ENCODE assay signal across 8 cellular contexts in the genomic region with DNA sequence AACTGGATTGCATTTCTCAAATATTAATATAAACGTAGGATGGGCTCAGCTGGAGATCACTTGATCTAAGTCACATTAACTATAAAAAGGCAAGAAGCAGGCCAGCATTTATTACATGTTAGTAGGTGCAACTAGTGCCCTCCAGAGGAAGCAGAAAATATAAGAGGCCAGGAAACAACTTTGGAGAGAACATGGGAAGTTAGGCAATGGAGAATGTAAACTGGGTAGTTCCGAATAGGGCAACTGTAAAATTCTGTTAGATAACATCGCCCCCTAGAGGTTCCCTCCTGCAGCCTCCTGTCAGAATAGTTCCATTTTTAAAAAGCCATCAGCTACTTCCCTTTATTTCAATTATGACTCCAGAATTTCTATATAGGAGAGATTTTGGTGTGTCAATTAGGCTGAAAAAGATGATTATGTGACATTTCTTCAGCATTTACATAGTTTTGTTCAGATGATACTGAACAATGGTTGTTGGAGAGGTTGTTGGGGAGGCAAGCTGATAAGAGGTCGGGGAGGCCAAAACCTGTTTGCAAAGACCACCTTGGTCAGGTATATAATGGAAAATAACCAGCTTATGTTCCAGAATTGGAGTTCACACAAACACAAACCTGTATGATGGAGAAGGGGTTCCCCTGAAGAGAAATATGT. TPM values are rescaled to one million over a fixed set of nuclear protein-coding genes. Genes with fewer than 3 reads are reported as not detected.
DNase-seq lines count a peak whose midpoint lies in the region; ATAC-seq, FAIRE-seq and TF ChIP-seq lines count a peak whose summit lies in the region.

No MANE protein-coding gene starts in this region.

- H3K9me3 ChIP-seq in H1 (ENCODE audit: insufficient read depth in 2 of 2, low read depth in 1 of 2, low read length in 1 of 2): no peaks in the 10 kb centered on the region

- H3K18ac ChIP-seq in H1 (ENCODE audit: extremely low read depth, low read length) (no peak overlapping the region), mesendoderm (ENCODE audit: low read length) (no peak overlapping the region)

- H3K4me3 Mint-ChIP-seq in activated CD4-positive, alpha-beta T cell treated with anti-CD3 and anti-CD28 coated beads for 36 hours: no peak overlapping the region

- H3K4me1 ChIP-seq in H1 (replicated peaks in 1 of 4; ENCODE audit: control insufficient read depth in 3 of 4, insufficient read depth in 4 of 4, low read length in 3 of 4) (no peaks in the 10 kb centered on the region), mesendoderm (ENCODE audit: control insufficient read depth, low read depth, low read length) (no peaks in the 10 kb centered on the region)

- H4K91ac ChIP-seq in H1 (replicated peaks; ENCODE audit: insufficient read length, low read length): no peak overlapping the region

- no peak overlapping the region for H4K8ac ChIP-seq in H1 (ENCODE audit: extremely low read depth, insufficient read depth, low read length)
- no peak overlapping the region for H4K8ac ChIP-seq in mesendoderm (ENCODE audit: low read depth, low read length)

- no peak overlapping the region for H2AFZ ChIP-seq in H1 (ENCODE audit: low read length)

- DNase-seq in BJ (ENCODE audit: low read depth): peak; percentile 65
- peak; percentile 91 for DNase-seq in NCI-H510A treated with DMSO at 0.1 percent for 48 hours (lab: John Stamatoyannopoulos, UW)
- peak; percentile 63 for DNase-seq in activated CD4-positive, alpha-beta T cell treated with anti-CD3 and anti-CD28 coated beads for 36 hours
- DNase-seq in H1 (ENCODE audit: low read depth in 1 of 2, low spot score in 2 of 2): peak; percentile 46 to 50
- DNase-seq in mesendoderm: peak; percentile 94
- peak in 5 of 6 experiments; percentile 2 to 59 (median 8) for DNase-seq in stimulated activated naive CD4-positive, alpha-beta T cell (lab: John Stamatoyannopoulos, UW)

- TF ChIP-seq CTCF in BJ (IDR thresholded peaks at IDR 0.05; ENCODE audit: insufficient read depth, low read depth, low read length) (peak; percentile 82), H1 (IDR thresholded peaks at IDR 0.05; ENCODE audit: control extremely low read depth in 1 of 3, insufficient read depth in 1 of 3, low read depth in 1 of 3, low read length in 3 of 3) (peak in 2 of 3 experiments; percentile 82 to 84; a peak in 3 of 4 replicates)

- H3K23ac ChIP-seq in H1 (ENCODE audit: insufficient read length) (no peak overlapping the region), mesendoderm (ENCODE audit: low read length) (no peak overlapping the region)

- H4K5ac ChIP-seq in H1 (ENCODE audit: insufficient read length, low read depth, low read length): no peak overlapping the region
- H4K5ac ChIP-seq in mesendoderm (ENCODE audit: low read length): no peak overlapping the region

- H3K36me3 ChIP-seq in BJ (ENCODE audit: control insufficient read depth, insufficient read depth, low read length) (no peaks in the 10 kb centered on the region), H1 (ENCODE audit: control insufficient read depth in 2 of 4, insufficient read depth in 4 of 4, low read length in 3 of 4) (no peaks in the 10 kb centered on the region), mesendoderm (ENCODE audit: control insufficient read depth, insufficient read depth, low read length) (no peaks in the 10 kb centered on the region)

- H2BK15ac ChIP-seq in H1 (ENCODE audit: low read length) (no peak overlapping the region), mesendoderm (replicated peaks; ENCODE audit: low read depth) (no peak overlapping the region)

- no peak overlapping the region for H3K14ac ChIP-seq in H1 (ENCODE audit: insufficient read length)

- no peak overlapping the region for H3K27ac Mint-ChIP-seq in activated CD4-positive, alpha-beta T cell treated with anti-CD3 and anti-CD28 coated beads for 36 hours

- no peak overlapping the region for H2BK12ac ChIP-seq in H1 (ENCODE audit: low read depth, low read length)

- peak; percentile 77 for ATAC-seq in GM19023 (IDR thresholded peaks at IDR 0.05; ENCODE audit: unreplicated experiment)
- peak; percentile 50 for ATAC-seq in HG03558 (IDR thresholded peaks at IDR 0.05; ENCODE audit: extremely low read depth, unreplicated experiment)
- peak; percentile 85 for ATAC-seq in activated CD4-positive, alpha-beta T cell treated with anti-CD3 and anti-CD28 coated beads for 36 hours

- H3K23me2 ChIP-seq in H1 (ENCODE audit: low read depth, low read length): no peaks in the 10 kb centered on the region

- FAIRE-seq in H1 (lab: Jason Lieb, UNC): peak; percentile 68

- no peaks in the 10 kb centered on the region for H3K79me1 ChIP-seq in H1 (ENCODE audit: low read depth, low read length)
- no peaks in the 10 kb centered on the region for H3K79me1 ChIP-seq in mesendoderm (ENCODE audit: low read length)

- TF ChIP-seq EP300 in H1 (IDR thresholded peaks at IDR 0.05; ENCODE audit: borderline replicate concordance in 1 of 2, low read depth in 2 of 2, low read length in 2 of 2): no peak

- H2AK5ac ChIP-seq in H1 (ENCODE audit: low read depth, low read length): no peak overlapping the region
- H2AK5ac ChIP-seq in mesendoderm (ENCODE audit: low read length): no peak overlapping the region

- peaks cover 32% of the 10 kb centered on the region for H3K4me1 Mint-ChIP-seq in activated CD4-positive, alpha-beta T cell treated with anti-CD3 and anti-CD28 coated beads for 36 hours

- H3K4me2 ChIP-seq in H1 (ENCODE audit: insufficient read depth in 1 of 2, low read depth in 2 of 2, low read length in 2 of 2) (no peak overlapping the region), mesendoderm (ENCODE audit: low read length) (no peak overlapping the region)

- H3K9me3 Mint-ChIP-seq in activated CD4-positive, alpha-beta T cell treated with anti-CD3 and anti-CD28 coated beads for 36 hours (ENCODE audit: low read depth): no peaks in the 10 kb centered on the region

- H3K4ac ChIP-seq in H1 (replicated peaks; ENCODE audit: insufficient read length, low read depth, low read length): no peak overlapping the region
- no peak overlapping the region for H3K4ac ChIP-seq in mesendoderm (ENCODE audit: low read depth, low read length)

- WGBS in H1 (ENCODE audit: extremely low coverage in 1 of 2, insufficient coverage in 1 of 2, insufficient read length in 1 of 2, insufficient replicate concordance in 2 of 2, low coverage in 1 of 2, low lambda C conversion rate in 2 of 2, missing lambda C conversion rate in 1 of 2), 2 experiments: 37% methylated on average over 4 of the region's 4 CpGs; no CpG with 5 or more reads in 1 of the 2 experiments
- no CpG with 5 or more reads among the region's 4 CpGs for WGBS in mesendoderm (ENCODE audit: extremely low coverage, insufficient coverage, low lambda C conversion rate)

- no peak overlapping the region for H2BK20ac ChIP-seq in H1 (ENCODE audit: low read length)

- intact Hi-C loops in activated CD4-positive, alpha-beta T cell treated with anti-CD3 and anti-CD28 coated beads for 36 hours (cut with DNase I, micrococcal nuclease): loop anchor here (1.0 to 10.0 kb wide), 9 partner anchors 77 to 481 kb away; a partner anchor contains a TSS

- CTCF ChIA-PET in BJ (lab: Yijun Ruan, JAX) (interaction anchor here (0.5 to 3.7 kb wide), 53 partner anchors 13 to 669 kb away, joined by 3 to 37 read pairs (median 3); a partner anchor contains a TSS), H1 (lab: Charles Lee; ENCODE audit: partially characterized antibody) (interaction anchor here (0.6 to 3.0 kb wide), 58 partner anchors 8 to 326 kb away, joined by 3 to 46 read pairs (median 4); a partner anchor contains a TSS)
- CTCF ChIA-PET in activated CD4-positive, alpha-beta T cell treated with anti-CD3 and anti-CD28 coated beads for 36 hours (lab: Charles Lee): interaction anchor here (0.5 to 4.0 kb wide), 56 partner anchors 12 to 481 kb away, joined by 3 to 35 read pairs (median 4); a partner anchor contains a TSS

- H2BK120ac ChIP-seq in H1 (replicated peaks; ENCODE audit: low read depth, low read length): no peak overlapping the region
- no peak overlapping the region for H2BK120ac ChIP-seq in mesendoderm (ENCODE audit: low read depth, low read length)

- H3K4me3 ChIP-seq in BJ (ENCODE audit: low read depth, low read length): no peak overlapping the region
- H3K4me3 ChIP-seq in H1 (ENCODE audit: extremely low read depth in 1 of 4, insufficient read depth in 2 of 4, low read depth in 3 of 4, low read length in 4 of 4): no peak overlapping the region
- no peak overlapping the region for H3K4me3 ChIP-seq in mesendoderm (ENCODE audit: low read length)

- no peak for TF ChIP-seq POLR2A in H1 (IDR thresholded peaks at IDR 0.05; ENCODE audit: control extremely low read depth in 1 of 2, low read depth in 2 of 2, low read length in 2 of 2)

- no peak overlapping the region for H3K9ac ChIP-seq in H1 (replicated peaks in 1 of 4; ENCODE audit: extremely low read depth in 1 of 4, low read depth in 3 of 4, low read length in 3 of 4)
- no peak overlapping the region for H3K9ac ChIP-seq in mesendoderm (ENCODE audit: low read length)

- peak; percentile 88 to 91 for TF ChIP-seq RAD21 in H1 (IDR thresholded peaks at IDR 0.05 in 1 of 2, conservative IDR thresholded peaks at IDR 0.05 in 1 of 2; ENCODE audit: low read depth in 2 of 2, low read length in 2 of 2)

- peaks cover 15% of the 10 kb centered on the region for H3K36me3 Mint-ChIP-seq in activated CD4-positive, alpha-beta T cell treated with anti-CD3 and anti-CD28 coated beads for 36 hours (ENCODE audit: low read depth)

- no peak overlapping the region for H3K56ac ChIP-seq in H1 (replicated peaks; ENCODE audit: insufficient read length, low read depth, low read length)
- H3K56ac ChIP-seq in mesendoderm (ENCODE audit: low read length): peak overlapping the region; percentile 8

- POLR2A ChIA-PET in BJ (lab: Charles Lee) (no interaction called here), H1 (lab: Charles Lee; ENCODE audit: partially characterized antibody) (interaction anchor here (0.7 to 1.0 kb wide), 2 partner anchors 269 to 274 kb away, joined by 3 read pairs; a partner anchor contains a TSS)
- POLR2A ChIA-PET in activated CD4-positive, alpha-beta T cell treated with anti-CD3 and anti-CD28 coated beads for 36 hours (lab: Charles Lee): interaction anchor here (0.6 kb wide), 1 partner anchor 278 kb away, joined by 8 read pairs; no protein-coding TSS in a partner anchor

- H3K27me3 Mint-ChIP-seq in activated CD4-positive, alpha-beta T cell treated with anti-CD3 and anti-CD28 coated beads for 36 hours: no peaks in the 10 kb centered on the region

- no peak overlapping the region for H3K27ac ChIP-seq in H1 (ENCODE audit: low read depth, low read length)
- H3K27ac ChIP-seq in mesendoderm (ENCODE audit: low read depth, low read length): no peak overlapping the region

- no peaks in the 10 kb centered on the region for H3K27me3 ChIP-seq in BJ (ENCODE audit: control insufficient read depth, insufficient read depth, low read length)
- H3K27me3 ChIP-seq in H1 (replicated peaks in 1 of 4; ENCODE audit: control insufficient read depth in 3 of 4, extremely low read depth in 1 of 4, insufficient read depth in 3 of 4, low read length in 3 of 4): peaks cover 0 to 1% (median 0%) of the 10 kb centered on the region in 4 experiments; a peak in 1 of 7 replicates
- H3K27me3 ChIP-seq in mesendoderm (ENCODE audit: insufficient read depth, low read length, poor library complexity): no peaks in the 10 kb centered on the region

- no peaks in the 10 kb centered on the region for H4K20me1 ChIP-seq in H1 (replicated peaks in 1 of 2; ENCODE audit: control insufficient read depth in 1 of 2, insufficient read depth in 2 of 2, low read length in 2 of 2)

- H3K79me2 ChIP-seq in H1 (ENCODE audit: control insufficient read depth in 1 of 2, insufficient read depth in 2 of 2, low read length in 2 of 2): no peaks in the 10 kb centered on the region
- no peaks in the 10 kb centered on the region for H3K79me2 ChIP-seq in mesendoderm (ENCODE audit: control insufficient read depth, insufficient read depth, low read length)

- no peak overlapping the region for H2BK5ac ChIP-seq in H1 (ENCODE audit: low read depth, low read length)
- no peak overlapping the region for H2BK5ac ChIP-seq in mesendoderm (ENCODE audit: low read length)

RNA-seq across cellular contexts. Expression of a gene that starts 22.4 kb away (rescaled TPM):
- 0.29 and 0.43 TPM in 2 replicates for polyA plus RNA-seq in BJ (2011; rRNA removed)
- 0.10 and 0.28 TPM in 2 replicates for polyA minus RNA-seq in BJ (2011; rRNA and poly(A)+ RNA removed)
- total RNA-seq in activated CD4-positive, alpha-beta T cell treated with anti-CD3 and anti-CD28 coated beads for 36 hours: 10 to 100 TPM; 13.9 to 18.0 TPM
- total RNA-seq in H1 (2021; fragmentation: NEBNext Ultra II Directional; extraction: Animal tissue kit (Norgen Biotek cat#: 25700)): not detected in 2 replicates
- polyA plus RNA-seq in H1 (2011; rRNA removed): 0.95 and 1.1 TPM in 2 replicates
- 1.2 TPM for polyA plus RNA-seq in H1 (2011; cell fraction: cytosol; rRNA removed)
- polyA plus RNA-seq in H1 (2011; cell fraction: nucleus; rRNA removed): 1.3 TPM
- 0.39 to 0.66 TPM (median 0.62 TPM) in 4 replicates for polyA plus RNA-seq in H1 (2012, experiment 1 of 2)
- polyA plus RNA-seq in H1 (2012, experiment 2 of 2): 0.38 TPM
- polyA plus RNA-seq in H1 (2013, experiment 1 of 2): 0.08 TPM
- 0.26 TPM for polyA plus RNA-seq in H1 (2013, experiment 2 of 2)
- 0.85 and 2.2 TPM in 2 replicates for polyA minus RNA-seq in H1 (2011; rRNA and poly(A)+ RNA removed)
- polyA minus RNA-seq in H1 (2011; cell fraction: cytosol; rRNA and poly(A)+ RNA removed): 1.2 TPM
- 1.6 TPM for polyA minus RNA-seq in H1 (2011; cell fraction: nucleus; rRNA and poly(A)+ RNA removed)
- polyA plus RNA-seq in mesendoderm (2013, experiment 1 of 2): 0.14 TPM
- polyA plus RNA-seq in mesendoderm (2013, experiment 2 of 2): 0.13 TPM

Comparison
In these comparisons a context has a peak if more than half of its experiments do, and no peak if none do; other contexts are left out.
1. DNase-seq: peak in every context shown above with its lines; median percentile 94 in mesendoderm; 91 in NCI-H510A treated with DMSO at 0.1 percent for 48 hours; 65 in BJ; 63 in activated CD4-positive, alpha-beta T cell treated with anti-CD3 and anti-CD28 coated beads for 36 hours; 48 in H1; 8 in stimulated activated naive CD4-positive, alpha-beta T cell.
2. RNA of a gene that starts 22.4 kb away (total RNA-seq): 13.9 to 18.0 TPM in activated CD4-positive, alpha-beta T cell treated with anti-CD3 and anti-CD28 coated beads for 36 hours; not detected in H1; every median in the first group is over 10 times any median in the second.
3. Peak in every context shown above with its lines, with median percentiles within 50 percentile points of each other: ATAC-seq.